In genomic region chr2:128169497-128169896, GRCh38 we compare ENCODE assay signal across 19 cellular contexts.
DNase-seq lines count a peak whose midpoint lies in the region; ATAC-seq and TF ChIP-seq lines count a peak whose summit lies in the region.
"Had no signal": no experiment of that assay in that cellular context is flagged by ENCODE, and none has a peak within 500 bp of the region (broad histone marks: within the 10 kb centered on the region; RNA-seq: fewer than 3 reads in every experiment).

No MANE protein-coding gene starts in this region.

- H3K4ac ChIP-seq in H9 (ENCODE audit: low read depth, low read length) = no peak overlapping the region

- no peaks in the 10 kb centered on the region for H3K79me2 ChIP-seq in H9 (ENCODE audit: insufficient read depth, low read length)

- no peak overlapping the region for H2BK120ac ChIP-seq in H9 (ENCODE audit: low read depth, low read length, poor library complexity, severe bottlenecking)

- no peak for ATAC-seq in central memory CD8-positive, alpha-beta T cell (replicated peaks; ENCODE audit: extremely low read depth, poor library complexity, severe bottlenecking)
- ATAC-seq in left lung = peak; percentile 24
- ATAC-seq in HG03439 (IDR thresholded peaks at IDR 0.05; ENCODE audit: unreplicated experiment) = no peak
- ATAC-seq: Panc1; stimulated activated effector memory CD8-positive, alpha-beta T cell treated with anti-CD3 and anti-CD28 coated beads, Interleukin-12 subunit alpha, Interleukin-12 subunit beta, amount 100 ng/mL, for 72 hours had no signal

- no peaks in the 10 kb centered on the region for H3K79me1 ChIP-seq in H9 (ENCODE audit: insufficient read depth, low read depth, low read length, poor library complexity, severe bottlenecking)

- H2BK12ac ChIP-seq in H9 (ENCODE audit: insufficient read length, low read depth, low read length) = no peak overlapping the region

- no peak overlapping the region for H3K4me3 Mint-ChIP-seq in central memory CD8-positive, alpha-beta T cell
- no peak overlapping the region for H3K4me3 Mint-ChIP-seq in H9
- H3K4me3 Mint-ChIP-seq: stimulated activated effector memory CD8-positive, alpha-beta T cell treated with anti-CD3 and anti-CD28 coated beads, Interleukin-12 subunit alpha, Interleukin-12 subunit beta, amount 100 ng/mL, for 72 hours had no signal

- H4K91ac ChIP-seq in H9 (ENCODE audit: insufficient read length, low read depth, low read length) = no peak overlapping the region

- no peak overlapping the region for H3K18ac ChIP-seq in H9 (ENCODE audit: insufficient read length, low read depth, low read length)

- H2AFZ ChIP-seq in H9 (ENCODE audit: low read length) = no peak overlapping the region

- H3K56ac ChIP-seq in H9 (ENCODE audit: insufficient read length, low read depth, low read length) = no peak overlapping the region

- H3K9ac ChIP-seq in H9 (ENCODE audit: extremely low read depth, insufficient read length, low read length) = no peak overlapping the region
- H3K9ac ChIP-seq: BLaER1 treated with 17β-estradiol and CSF1 and Interleukin-3, amounts not matched to agents 10 nM and 100 nM had no signal

- no CpG with 5 or more reads among the region's 3 CpGs for WGBS in H9 (ENCODE audit: extremely low coverage, insufficient read length, low lambda C conversion rate)

- H3K36me3 ChIP-seq in left lung = peaks cover 5 to 87% of the 10 kb centered on the region in 2 donors

- H2AK5ac ChIP-seq in H9 (ENCODE audit: insufficient read length, low read length) = no peak overlapping the region

- peaks cover 0 to 30% of the 10 kb centered on the region in 2 donors for H3K4me1 ChIP-seq in left lung
- no peaks in the 10 kb centered on the region for H3K4me1 ChIP-seq in H9 (ENCODE audit: insufficient read depth, low read length)
- H3K4me1 ChIP-seq: tibial artery had no signal

- intact Hi-C loops in left lung (cut with DNase I) = no loop called here

- H4K8ac ChIP-seq in H9 (replicated peaks; ENCODE audit: insufficient read length, low read depth, low read length) = no peak overlapping the region

- H3K23ac ChIP-seq in H9 (ENCODE audit: insufficient read length, low read depth, low read length) = no peak overlapping the region

- TF ChIP-seq CTCF in left lung (IDR thresholded peaks at IDR 0.05) (no peak), H9 (conservative IDR thresholded peaks at IDR 0.05) (no peak)

- peak; percentile 86 to 93 for DNase-seq in AML-193 (lab: John Stamatoyannopoulos, UW)
- peak; percentile 96 for DNase-seq in GF-D8 (lab: John Stamatoyannopoulos, UW)
- no peak for DNase-seq in central memory CD8-positive, alpha-beta T cell (ENCODE audit: low spot score in 2 of 2)
- no peak for DNase-seq in left lung
- no peak for DNase-seq in NCI-H146 (lab: John Stamatoyannopoulos, UW)
- DNase-seq in NCI-H1694 treated with DMSO at 0.1 percent for 48 hours (lab: John Stamatoyannopoulos, UW) = no peak
- no peak for DNase-seq in H9
- DNase-seq: heart left ventricle, mucosa of descending colon, NCI-H2081, NCI-H526, small intestine, SW 1271, tibial artery had no signal

- H3K9me3 Mint-ChIP-seq in central memory CD8-positive, alpha-beta T cell = no peaks in the 10 kb centered on the region
- H3K9me3 Mint-ChIP-seq in H9 = no peaks in the 10 kb centered on the region
- H3K9me3 Mint-ChIP-seq: stimulated activated effector memory CD8-positive, alpha-beta T cell treated with anti-CD3 and anti-CD28 coated beads, Interleukin-12 subunit alpha, Interleukin-12 subunit beta, amount 100 ng/mL, for 72 hours had no signal

- H3K4me1 Mint-ChIP-seq in central memory CD8-positive, alpha-beta T cell = peaks cover 10% of the 10 kb centered on the region
- H3K4me1 Mint-ChIP-seq in H9 = peaks cover 2 to 7% of the 10 kb centered on the region in 2 experiments; a peak in 3 of 4 replicates
- H3K4me1 Mint-ChIP-seq: stimulated activated effector memory CD8-positive, alpha-beta T cell treated with anti-CD3 and anti-CD28 coated beads, Interleukin-12 subunit alpha, Interleukin-12 subunit beta, amount 100 ng/mL, for 72 hours had no signal

- H3K27me3 ChIP-seq in left lung = no peaks in the 10 kb centered on the region
- H3K27me3 ChIP-seq in H9 (ENCODE audit: insufficient read depth, low read length) = no peaks in the 10 kb centered on the region
- H3K27me3 ChIP-seq: BLaER1 treated with 17β-estradiol and CSF1 and Interleukin-3, amounts not matched to agents 10 nM and 100 nM; cardiac muscle cell; heart left ventricle; tibial artery had no signal

- H3K36me3 Mint-ChIP-seq in central memory CD8-positive, alpha-beta T cell (ENCODE audit: insufficient read depth) = peaks cover 81% of the 10 kb centered on the region
- H3K36me3 Mint-ChIP-seq in H9 (ENCODE audit: insufficient read depth in 1 of 3, low read depth in 3 of 3) = peaks cover 19 to 77% (median 68%) of the 10 kb centered on the region in 3 experiments; a peak in 6 of 7 replicates

- no peaks in the 10 kb centered on the region for H4K20me1 ChIP-seq in H9 (ENCODE audit: control insufficient read depth, insufficient read depth, insufficient read length)

- no peak overlapping the region for H4K5ac ChIP-seq in H9 (ENCODE audit: insufficient read length, low read depth, low read length)

- no peak overlapping the region for H3K4me3 ChIP-seq in left lung
- H3K4me3 ChIP-seq: BLaER1 treated with 17β-estradiol and CSF1 and Interleukin-3, amounts not matched to agents 10 nM and 100 nM; cardiac muscle cell; heart left ventricle; mucosa of descending colon; tibial artery had no signal

- H3K27me3 Mint-ChIP-seq in central memory CD8-positive, alpha-beta T cell = no peaks in the 10 kb centered on the region
- H3K27me3 Mint-ChIP-seq in H9 (ENCODE audit: low read depth) = no peaks in the 10 kb centered on the region

- H3K27ac Mint-ChIP-seq in central memory CD8-positive, alpha-beta T cell (ENCODE audit: low read depth) = peak overlapping the region; percentile 7
- no peak overlapping the region; a peak in 1 of 7 replicates for H3K27ac Mint-ChIP-seq in H9
- H3K27ac Mint-ChIP-seq: stimulated activated effector memory CD8-positive, alpha-beta T cell treated with anti-CD3 and anti-CD28 coated beads, Interleukin-12 subunit alpha, Interleukin-12 subunit beta, amount 100 ng/mL, for 72 hours had no signal

- no peak overlapping the region for H3T11ph ChIP-seq in H9 (ENCODE audit: low read length)

- no peak overlapping the region for H3K4me2 ChIP-seq in H9 (ENCODE audit: insufficient read depth, insufficient read length, low read length)
- H3K4me2 ChIP-seq: BLaER1 treated with 17β-estradiol and CSF1 and Interleukin-3, amounts not matched to agents 10 nM and 100 nM had no signal

- H3K27ac ChIP-seq in left lung (peak overlapping the region in 1 of 2 donors; percentile 86), H9 (ENCODE audit: insufficient read length, low read depth, low read length) (no peak overlapping the region)
- H3K27ac ChIP-seq: cardiac muscle cell, tibial artery had no signal

- no peaks in the 10 kb centered on the region for H3K23me2 ChIP-seq in H9 (ENCODE audit: insufficient read length, low read depth, low read length, poor library complexity, severe bottlenecking)

- H2BK5ac ChIP-seq in H9 (ENCODE audit: insufficient read length, low read length) = no peak overlapping the region

- no peaks in the 10 kb centered on the region for H3K9me3 ChIP-seq in left lung
- H3K9me3 ChIP-seq in H9 (ENCODE audit: control insufficient read depth, low read depth, low read length) = no peaks in the 10 kb centered on the region
- H3K9me3 ChIP-seq: BLaER1 treated with 17β-estradiol and CSF1 and Interleukin-3, amounts not matched to agents 10 nM and 100 nM; heart left ventricle; mucosa of descending colon; tibial artery had no signal

- no peak overlapping the region for H2BK20ac ChIP-seq in H9 (ENCODE audit: low read depth, low read length, poor library complexity, severe bottlenecking)

- H2BK15ac ChIP-seq in H9 (ENCODE audit: low read depth, low read length) = no peak overlapping the region

- no peak overlapping the region for H3K14ac ChIP-seq in H9 (ENCODE audit: insufficient read depth, low read length)

Comparison
In these comparisons a context has a peak if more than half of its experiments do, and no peak if none do; other contexts are left out.
1. DNase-seq: peak in AML-193 (2 of 2) and GF-D8 (single experiment); none in central memory CD8-positive, alpha-beta T cell (0 of 2), left lung (0 of 2), NCI-H146 (single experiment), NCI-H1694 treated with DMSO at 0.1 percent for 48 hours (single experiment) and H9 (single experiment).